In genomic region chr3:152267319-152267689, GRCh38 we compare ENCODE assay signal across 8 cellular contexts. TPM values are rescaled to one million over a fixed set of nuclear protein-coding genes. Genes with fewer than 3 reads are reported as not detected.
DNase-seq lines count a peak whose midpoint lies in the region; ATAC-seq and TF ChIP-seq lines count a peak whose summit lies in the region.

No MANE protein-coding gene starts in this region.

- 65 to 68% methylated on average over 5 of the region's 5 CpGs for WGBS in heart right ventricle, 2 donors

- H3K36me3 ChIP-seq in heart right ventricle (no peaks in the 10 kb centered on the region), ascending aorta (no peaks in the 10 kb centered on the region), mucosa of stomach (ENCODE audit: control insufficient read depth, insufficient read depth, low read length) (no peaks in the 10 kb centered on the region), uterus (no peaks in the 10 kb centered on the region)

- H3K27ac ChIP-seq in heart right ventricle (peak overlapping the region; percentile 95 to 100 (median 98)), ascending aorta (peak overlapping the region; percentile 94 to 99), uterus (peak overlapping the region; percentile 98 to 99)

- no peak for ATAC-seq in heart right ventricle
- ATAC-seq in Right ventricle myocardium inferior, result no peak
- no peak for ATAC-seq in left lobe of liver

- no peak for DNase-seq in heart right ventricle
- no peak for DNase-seq in Right ventricle myocardium inferior (ENCODE audit: missing footprints)
- no peak for DNase-seq in ascending aorta (ENCODE audit: low spot score in 2 of 2)
- no peak for DNase-seq in uterus
- no peak for DNase-seq in left lobe of liver (ENCODE audit: low spot score)
- DNase-seq in posterior cingulate gyrus, result no peak
- DNase-seq in NCI-H2029 treated with DMSO at 0.1 percent for 48 hours (lab: John Stamatoyannopoulos, UW), result no peak

- H3K27me3 ChIP-seq in heart right ventricle (no peaks in the 10 kb centered on the region), ascending aorta (no peaks in the 10 kb centered on the region), mucosa of stomach (ENCODE audit: control insufficient read depth, insufficient read depth, low read length) (no peaks in the 10 kb centered on the region), uterus (no peaks in the 10 kb centered on the region)

- peak overlapping the region; percentile 15 for H3K9ac ChIP-seq in mucosa of stomach (ENCODE audit: low read length)

- H3K4me3 ChIP-seq in heart right ventricle (peak overlapping the region in 7 of 10 donors; percentile 22 to 89 (median 79)), ascending aorta (peak overlapping the region; percentile 76 to 86), mucosa of stomach (ENCODE audit: low read length) (no peak overlapping the region), uterus (peak overlapping the region; percentile 58 to 84)

- no peak for TF ChIP-seq POLR2A in uterus (IDR thresholded peaks at IDR 0.05)

- H3K9me3 ChIP-seq in heart right ventricle, result no peaks in the 10 kb centered on the region
- H3K9me3 ChIP-seq in ascending aorta, result no peaks in the 10 kb centered on the region
- H3K9me3 ChIP-seq in mucosa of stomach (ENCODE audit: control insufficient read depth, low read length), result no peaks in the 10 kb centered on the region
- no peaks in the 10 kb centered on the region for H3K9me3 ChIP-seq in uterus

- H3K4me1 ChIP-seq in heart right ventricle (peaks cover 9 to 60% (median 43%) of the 10 kb centered on the region in 9 donors), ascending aorta (peaks cover 0 to 25% of the 10 kb centered on the region in 2 donors), mucosa of stomach (ENCODE audit: control insufficient read depth, insufficient read depth, low read length) (peaks cover 24% of the 10 kb centered on the region), uterus (no peaks in the 10 kb centered on the region)

- intact Hi-C loops in heart right ventricle (cut with DNase I), result loop anchor here in 8 of 10 donors (5.0 to 10.0 kb wide), 9 partner anchors 35 to 1767 kb away; no protein-coding TSS in a partner anchor
- intact Hi-C loops in Right ventricle myocardium inferior (cut with DNase I), result loop anchor here (5.0 kb wide), 2 partner anchors 65 to 115 kb away; no protein-coding TSS in a partner anchor
- intact Hi-C loops in ascending aorta (cut with DNase I), result loop anchor here (5.0 kb wide), 3 partner anchors 110 to 240 kb away; no protein-coding TSS in a partner anchor
- intact Hi-C loops in uterus (cut with DNase I; ENCODE audit: low total_unique reads), result loop anchor here (10.0 kb wide), 1 partner anchor 63 kb away; no protein-coding TSS in a partner anchor
- intact Hi-C loops in posterior cingulate gyrus (cut with DNase I), result loop anchor here (5.0 kb wide), 1 partner anchor 175 kb away; no protein-coding TSS in a partner anchor

- no peak for TF ChIP-seq CTCF in heart right ventricle (IDR thresholded peaks at IDR 0.05)
- no peak for TF ChIP-seq CTCF in ascending aorta (IDR thresholded peaks at IDR 0.05)
- TF ChIP-seq CTCF in uterus (IDR thresholded peaks at IDR 0.05), result no peak

RNA-seq across cellular contexts. Expression of gene MBNL1, which starts 1.4 kb away (rescaled TPM):
- 100 to 1,000 TPM; 173 to 236 (median 190) TPM for total RNA-seq in heart right ventricle
- polyA plus RNA-seq in heart right ventricle, result 10 to 100 TPM; 33.1 to 55.9 TPM
- total RNA-seq in Right ventricle myocardium inferior, result 180 TPM
- 350 TPM for total RNA-seq in ascending aorta
- total RNA-seq in uterus, result 100 to 1,000 TPM; 219 to 470 (median 243) TPM
- 48.4 TPM for total RNA-seq in left lobe of liver
